In the genomic region with DNA sequence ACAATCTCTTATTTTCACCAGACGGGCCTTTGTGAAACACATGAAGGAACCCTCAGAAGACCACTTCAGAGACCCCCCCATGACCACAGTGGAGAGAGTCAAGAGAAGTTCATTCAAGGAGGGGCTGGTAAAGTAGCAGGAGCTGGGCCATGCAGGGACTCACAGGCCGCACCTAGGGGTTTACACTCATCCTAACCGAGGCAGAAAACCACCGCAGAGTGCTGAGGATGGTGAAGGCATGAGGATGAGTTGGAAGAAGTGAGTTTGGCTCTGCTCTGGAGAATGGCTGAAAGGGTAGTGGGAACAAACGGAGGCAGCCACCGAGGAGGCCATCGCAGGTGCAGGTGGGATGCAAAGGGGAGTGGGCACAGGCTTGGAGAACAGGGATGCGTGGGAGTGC, we compare ENCODE assay signal across 21 cellular contexts.
"Had no signal": no experiment of that assay in that cellular context is flagged by ENCODE, and none has a peak within 500 bp of the region (broad histone marks: within the 10 kb centered on the region; RNA-seq: fewer than 3 reads in every experiment).

No MANE protein-coding gene starts in this region.

- H3K27me3 ChIP-seq: MG63, SJSA1 had no signal

- DNase-seq: Karpas-422, KG1, MG63, NCI-H1092, NCI-H1436, NCI-H187, NCI-H2029, NCI-H2081 treated with DMSO at 0.1 percent for 48 hours, NCI-H2171, NCI-H226, NCI-H446, NCI-H510A, NCI-H524 treated with DMSO at 0.1 percent for 48 hours, NCI-H69, NCI-H774, Right ventricle myocardium superior, RPMI8226, SIG-M5 had no signal

- FAIRE-seq: RCC 7860 had no signal

- H3K36me3 ChIP-seq: MG63, SJSA1 had no signal

- H3K9me3 ChIP-seq: MG63 had no signal

- H3K4me1 ChIP-seq: SJSA1 had no signal

- H3K27ac ChIP-seq: SJSA1, SK-N-MC had no signal

- H3K4me3 ChIP-seq: MG63, SJSA1, SK-N-MC had no signal
